ENCODE assay signal across 1 cellular context in the genomic region with DNA sequence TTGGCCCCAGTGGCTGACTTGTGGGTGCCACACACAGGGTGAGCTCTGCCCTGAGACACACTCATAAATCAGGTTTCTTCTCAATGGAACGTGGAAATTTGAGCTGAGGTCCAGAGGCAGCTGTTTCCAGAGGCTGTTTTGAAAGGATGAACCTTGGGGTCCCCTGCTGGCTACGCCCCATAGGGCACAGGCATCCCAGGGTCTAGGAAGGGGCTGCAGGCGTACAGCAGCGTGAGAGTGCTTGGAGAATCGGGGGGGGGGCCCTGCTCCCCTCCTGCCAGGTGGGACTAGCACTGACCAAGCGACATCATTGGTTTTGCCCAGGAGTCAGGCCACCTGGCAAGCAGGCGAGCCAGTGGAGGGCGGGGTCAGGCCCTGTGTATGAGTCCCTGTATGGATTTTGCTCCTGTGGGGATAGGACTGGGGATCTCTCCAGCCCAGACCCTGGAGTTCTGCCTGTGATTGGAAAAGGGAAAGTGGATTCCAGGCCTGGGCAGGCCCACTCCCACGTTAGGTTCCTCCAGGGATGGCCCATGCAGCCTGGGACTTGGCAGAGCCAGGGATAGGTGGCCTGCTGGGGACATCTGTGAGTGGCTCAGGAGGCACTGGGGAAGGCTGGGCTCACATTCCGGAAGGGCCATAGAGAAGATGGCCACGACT.
TF ChIP-seq lines count a peak whose summit lies in the region.

No MANE protein-coding gene starts in this region.

TF ChIP-seq in HepG2, 621 proteins besides CTCF, POLR2A, EP300 and RAD21 (continued from another document):
- TF ChIP-seq TBX3 (IDR thresholded peaks at IDR 0.05; ENCODE audit: borderline replicate concordance): no peak
- no peak for TF ChIP-seq ZBTB42 (CRISPR knock-in tag; IDR thresholded peaks at IDR 0.05)
